27 cellular contexts compared by ENCODE assay signal in the genomic region with DNA sequence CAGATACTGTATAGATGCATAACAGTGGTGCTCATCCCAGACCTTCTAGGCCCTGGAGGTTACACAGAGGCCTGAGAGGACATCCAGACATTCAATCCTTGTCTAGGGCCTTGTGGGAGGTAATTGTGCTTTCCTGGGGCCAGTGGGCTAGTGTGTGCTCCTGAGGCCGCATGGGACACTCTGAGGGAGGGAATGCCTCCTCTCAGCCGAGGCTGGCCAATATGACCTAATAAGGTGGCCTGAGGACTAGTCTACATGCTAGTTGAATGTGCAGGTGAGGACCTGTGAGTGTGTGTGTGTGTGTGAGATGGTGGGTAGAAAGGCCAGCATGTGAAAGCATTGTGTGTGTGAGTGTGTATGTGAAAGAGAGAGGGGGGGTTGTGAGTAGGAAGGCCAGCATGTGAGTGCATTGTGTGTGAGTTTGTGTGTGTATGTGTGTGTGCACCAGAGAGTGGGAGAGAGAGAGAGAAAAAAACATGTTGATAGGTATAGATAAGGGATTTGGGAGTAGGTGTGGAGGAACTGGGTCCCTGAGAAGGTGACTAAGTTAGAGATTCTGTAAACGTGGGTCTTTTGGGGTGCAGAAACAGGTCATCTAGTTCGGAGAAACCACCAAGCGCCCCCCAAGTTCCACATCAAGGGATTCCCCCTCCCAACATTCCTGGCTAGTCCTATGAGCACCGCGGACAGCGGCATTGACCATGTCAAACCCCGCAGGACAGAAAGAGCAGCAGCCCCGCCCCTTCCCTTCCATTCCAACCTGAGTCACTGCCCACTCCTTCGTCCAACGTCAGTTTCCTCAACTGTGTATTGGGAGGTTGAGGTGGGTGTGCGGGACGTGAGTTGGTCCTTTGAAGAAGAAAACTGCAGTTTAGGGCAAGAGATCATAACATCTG. TPM values are rescaled to one million over a fixed set of nuclear protein-coding genes. Genes with fewer than 3 reads are reported as not detected.
A peak's percentile ranks its signal among the peaks of the same experiment; 100 is the strongest.
DNase-seq lines count a peak whose midpoint lies in the region; ATAC-seq and TF ChIP-seq lines count a peak whose summit lies in the region.
"Had no signal": no experiment of that assay in that cellular context is flagged by ENCODE, and none has a peak within 500 bp of the region (broad histone marks: within the 10 kb centered on the region; RNA-seq: fewer than 3 reads in every experiment).

No MANE protein-coding gene starts in this region.

- H3K27me3 ChIP-seq in Panc1 (ENCODE audit: control insufficient read depth, insufficient read depth, low read length) (no peaks in the 10 kb centered on the region), sigmoid colon (no peaks in the 10 kb centered on the region)
- H3K27me3 ChIP-seq: BLaER1 treated with 17β-estradiol and CSF1 and Interleukin-3, amounts not matched to agents 10 nM and 100 nM; upper lobe of right lung had no signal

- TF ChIP-seq CTCF in Panc1 (IDR thresholded peaks at IDR 0.05) (no peak), sigmoid colon (IDR thresholded peaks at IDR 0.05) (no peak)

- intact Hi-C loops in Panc1 (cut with micrococcal nuclease; ENCODE audit: unreplicated experiment) (no loop called here), sigmoid colon (cut with DNase I) (no loop called here)

- TF ChIP-seq POLR2A in sigmoid colon (IDR thresholded peaks at IDR 0.05) = no peak

- H3K4me1 ChIP-seq in Panc1 (ENCODE audit: control insufficient read depth, insufficient read depth, low read length) (no peaks in the 10 kb centered on the region), sigmoid colon (no peaks in the 10 kb centered on the region)
- H3K4me1 ChIP-seq: esophagus squamous epithelium, HAP-1, upper lobe of right lung had no signal

- no peak for TF ChIP-seq EP300 in sigmoid colon (IDR thresholded peaks at IDR 0.05)

- H3K9me3 Mint-ChIP-seq in activated naive CD8-positive, alpha-beta T cell treated with anti-CD3 and anti-CD28 coated beads, Interleukin-2, amount 10 ng/mL, durations not matched to agents 7 days and 5 days = no peaks in the 10 kb centered on the region
- H3K9me3 Mint-ChIP-seq in activated naive CD8-positive, alpha-beta T cell treated with anti-CD3 and anti-CD28 coated beads, Interleukin-2, amount 50 U/mL, for 24 hours = no peaks in the 10 kb centered on the region
- H3K9me3 Mint-ChIP-seq in activated T-cell treated with anti-CD3 and anti-CD28 coated beads, Interleukin-2, amount 50 U/mL, for 4 hours = no peaks in the 10 kb centered on the region
- H3K9me3 Mint-ChIP-seq: activated T-cell treated with anti-CD3 and anti-CD28 coated beads, Interleukin-2, amount 50 U/mL, for 72 hours; memory B cell; T-cell had no signal

- CTCF ChIA-PET in Panc1 (lab: Charles Lee) = no interaction called here

- BruUV-seq in Panc1 (replicated peaks; lab: Mats Ljungman, UMichigan) = TSS peak; percentile 49

- POLR2A ChIA-PET in activated naive CD8-positive, alpha-beta T cell treated with anti-CD3 and anti-CD28 coated beads, Interleukin-2, amount 10 ng/mL, durations not matched to agents 7 days and 5 days (lab: Charles Lee) = no interaction called here
- POLR2A ChIA-PET in Panc1 (lab: Charles Lee) = no interaction called here

- H3K4me1 Mint-ChIP-seq in activated naive CD8-positive, alpha-beta T cell treated with anti-CD3 and anti-CD28 coated beads, Interleukin-2, amount 10 ng/mL, durations not matched to agents 7 days and 5 days = peaks cover 18% of the 10 kb centered on the region
- H3K4me1 Mint-ChIP-seq in activated naive CD8-positive, alpha-beta T cell treated with anti-CD3 and anti-CD28 coated beads, Interleukin-2, amount 50 U/mL, for 24 hours = peaks cover 12% of the 10 kb centered on the region
- H3K4me1 Mint-ChIP-seq in activated T-cell treated with anti-CD3 and anti-CD28 coated beads, Interleukin-2, amount 50 U/mL, for 4 hours (ENCODE audit: low read depth) = peaks cover 13% of the 10 kb centered on the region

- peak; percentile 13 for DNase-seq in activated naive CD8-positive, alpha-beta T cell treated with anti-CD3 and anti-CD28 coated beads, Interleukin-2, amount 10 ng/mL, durations not matched to agents 7 days and 5 days
- DNase-seq in activated naive CD8-positive, alpha-beta T cell treated with anti-CD3 and anti-CD28 coated beads, Interleukin-2, amount 50 U/mL, for 24 hours = no peak
- DNase-seq in Panc1 (ENCODE audit: low read depth, low spot score) = no peak
- peak; percentile 84 for DNase-seq in islet precursor cell
- peak; percentile 36 for DNase-seq in sigmoid colon
- DNase-seq in activated T-cell treated with anti-CD3 and anti-CD28 coated beads, Interleukin-2, amount 50 U/mL, for 4 hours = no peak
- no peak for DNase-seq in NCI-H1417 treated with DMSO at 0.1 percent for 48 hours (lab: John Stamatoyannopoulos, UW)
- DNase-seq in LoVo (ENCODE audit: low spot score) = no peak
- DNase-seq: activated CD4-positive, alpha-beta T cell treated with anti-CD3 and anti-CD28 coated beads for 36 hours; activated T-cell treated with anti-CD3 and anti-CD28 coated beads, Interleukin-2, amount 50 U/mL, for 72 hours; esophagus squamous epithelium; KG1; naive B cell; NCI-H1694; NCI-H774; SHP77 treated with DMSO at 0.1 percent for 48 hours; stimulated activated CD4-positive, alpha-beta T cell treated with anti-CD3 and anti-CD28 coated beads, Interleukin-15, amount 100 ng/mL, for 24 hours; T-cell; upper lobe of right lung had no signal

- H3K36me3 Mint-ChIP-seq in activated naive CD8-positive, alpha-beta T cell treated with anti-CD3 and anti-CD28 coated beads, Interleukin-2, amount 10 ng/mL, durations not matched to agents 7 days and 5 days = no peaks in the 10 kb centered on the region
- H3K36me3 Mint-ChIP-seq in activated naive CD8-positive, alpha-beta T cell treated with anti-CD3 and anti-CD28 coated beads, Interleukin-2, amount 50 U/mL, for 24 hours (ENCODE audit: low read depth) = no peaks in the 10 kb centered on the region
- H3K36me3 Mint-ChIP-seq in activated T-cell treated with anti-CD3 and anti-CD28 coated beads, Interleukin-2, amount 50 U/mL, for 4 hours (ENCODE audit: insufficient read depth) = no peaks in the 10 kb centered on the region
- H3K36me3 Mint-ChIP-seq: activated naive CD8-positive, alpha-beta T cell; memory B cell; T-cell had no signal

- ATAC-seq in activated naive CD8-positive, alpha-beta T cell treated with anti-CD3 and anti-CD28 coated beads, Interleukin-2, amount 10 ng/mL, durations not matched to agents 7 days and 5 days (ENCODE audit: low read depth) = no peak
- no peak for ATAC-seq in activated naive CD8-positive, alpha-beta T cell treated with anti-CD3 and anti-CD28 coated beads, Interleukin-2, amount 50 U/mL, for 24 hours
- ATAC-seq in Panc1 = no peak
- no peak for ATAC-seq in activated T-cell treated with anti-CD3 and anti-CD28 coated beads, Interleukin-2, amount 50 U/mL, for 4 hours
- ATAC-seq: activated CD4-positive, alpha-beta T cell treated with anti-CD3 and anti-CD28 coated beads for 36 hours; activated T-cell treated with anti-CD3 and anti-CD28 coated beads, Interleukin-2, amount 50 U/mL, for 72 hours; T-cell; upper lobe of right lung had no signal

- H3K4me3 ChIP-seq in Panc1 (ENCODE audit: low read depth in 2 of 2, low read length in 2 of 2) (no peak overlapping the region), sigmoid colon (no peak overlapping the region)
- H3K4me3 ChIP-seq: BLaER1 treated with 17β-estradiol and CSF1 and Interleukin-3, amounts not matched to agents 10 nM and 100 nM; coronary artery; esophagus squamous epithelium; HAP-1; upper lobe of right lung had no signal

- WGBS in sigmoid colon, 2 donors = 64 to 65% methylated on average over 14 of the region's 14 CpGs

- H3K36me3 ChIP-seq in Panc1 (ENCODE audit: control insufficient read depth, insufficient read depth, low read length) = no peaks in the 10 kb centered on the region
- H3K36me3 ChIP-seq in sigmoid colon = no peaks in the 10 kb centered on the region
- H3K36me3 ChIP-seq: BLaER1 treated with 17β-estradiol and CSF1 and Interleukin-3, amounts not matched to agents 10 nM and 100 nM; esophagus squamous epithelium; HAP-1; upper lobe of right lung had no signal

- in situ Hi-C loops in Panc1 (cut with HindIII; ENCODE audit: low pct_unique_long_range_greater_than_20kb, low sequenced_read_pairs) = no loop called here

- H3K27ac ChIP-seq in Panc1 (ENCODE audit: low read length) = no peak overlapping the region
- no peak overlapping the region for H3K27ac ChIP-seq in sigmoid colon
- H3K27ac ChIP-seq: BLaER1 treated with 17β-estradiol and CSF1 and Interleukin-3, amounts not matched to agents 10 nM and 100 nM; coronary artery; esophagus squamous epithelium; upper lobe of right lung had no signal

- H3K9me3 ChIP-seq in Panc1 (ENCODE audit: control insufficient read depth, insufficient read depth, low read depth, low read length) = no peaks in the 10 kb centered on the region
- no peaks in the 10 kb centered on the region for H3K9me3 ChIP-seq in sigmoid colon
- H3K9me3 ChIP-seq: BLaER1 treated with 17β-estradiol and CSF1 and Interleukin-3, amounts not matched to agents 10 nM and 100 nM; esophagus squamous epithelium; HAP-1; upper lobe of right lung had no signal

- no peak overlapping the region for H3K27ac Mint-ChIP-seq in activated naive CD8-positive, alpha-beta T cell treated with anti-CD3 and anti-CD28 coated beads, Interleukin-2, amount 10 ng/mL, durations not matched to agents 7 days and 5 days
- H3K27ac Mint-ChIP-seq in activated naive CD8-positive, alpha-beta T cell treated with anti-CD3 and anti-CD28 coated beads, Interleukin-2, amount 50 U/mL, for 24 hours = no peak overlapping the region
- H3K27ac Mint-ChIP-seq: activated CD4-positive, alpha-beta T cell treated with anti-CD3 and anti-CD28 coated beads for 36 hours; activated naive CD8-positive, alpha-beta T cell; activated T-cell treated with anti-CD3 and anti-CD28 coated beads, Interleukin-2, amount 50 U/mL, for 72 hours; memory B cell; naive B cell; T-cell had no signal

- H3K27me3 Mint-ChIP-seq in activated naive CD8-positive, alpha-beta T cell treated with anti-CD3 and anti-CD28 coated beads, Interleukin-2, amount 10 ng/mL, durations not matched to agents 7 days and 5 days = peaks cover 52% of the 10 kb centered on the region
- H3K27me3 Mint-ChIP-seq in activated naive CD8-positive, alpha-beta T cell treated with anti-CD3 and anti-CD28 coated beads, Interleukin-2, amount 50 U/mL, for 24 hours = peaks cover 10% of the 10 kb centered on the region
- H3K27me3 Mint-ChIP-seq in activated T-cell treated with anti-CD3 and anti-CD28 coated beads, Interleukin-2, amount 50 U/mL, for 4 hours (ENCODE audit: low read depth) = peaks cover 11% of the 10 kb centered on the region

- no peak overlapping the region for H3K4me3 Mint-ChIP-seq in activated naive CD8-positive, alpha-beta T cell treated with anti-CD3 and anti-CD28 coated beads, Interleukin-2, amount 10 ng/mL, durations not matched to agents 7 days and 5 days
- H3K4me3 Mint-ChIP-seq in activated naive CD8-positive, alpha-beta T cell treated with anti-CD3 and anti-CD28 coated beads, Interleukin-2, amount 50 U/mL, for 24 hours = no peak overlapping the region
- no peak overlapping the region for H3K4me3 Mint-ChIP-seq in activated T-cell treated with anti-CD3 and anti-CD28 coated beads, Interleukin-2, amount 50 U/mL, for 4 hours
- H3K4me3 Mint-ChIP-seq: activated CD4-positive, alpha-beta T cell treated with anti-CD3 and anti-CD28 coated beads for 36 hours; activated naive CD8-positive, alpha-beta T cell; activated T-cell treated with anti-CD3 and anti-CD28 coated beads, Interleukin-2, amount 50 U/mL, for 72 hours; memory B cell; naive B cell; T-cell had no signal

RNA-seq across cellular contexts. Expression of gene KRT81, which starts 9.7 kb away (rescaled TPM):
- total RNA-seq in activated naive CD8-positive, alpha-beta T cell treated with anti-CD3 and anti-CD28 coated beads, Interleukin-2, amount 10 ng/mL, durations not matched to agents 7 days and 5 days = not detected
- total RNA-seq in Panc1 (2021; ENCODE audit: unreplicated experiment) (0.90 TPM), sigmoid colon (under 1 TPM in 1 of 4 donors, not detected in 3; 0.14 TPM)
- 0.88 TPM for polyA plus RNA-seq in Panc1 (2012; ENCODE audit: insufficient read length)
- polyA plus RNA-seq in sigmoid colon = under 1 TPM in 1 of 3 donors, not detected in 2; 0.17 TPM
- under 1 TPM; 0.19 to 0.25 (median 0.24) TPM for total RNA-seq in activated T-cell treated with anti-CD3 and anti-CD28 coated beads, Interleukin-2, amount 50 U/mL, for 4 hours
- total RNA-seq: activated CD4-positive, alpha-beta T cell treated with anti-CD3 and anti-CD28 coated beads for 36 hours; activated CD8-positive, alpha-beta memory T cell treated with anti-CD3 and anti-CD28 coated beads for 36 hours; activated T-cell treated with anti-CD3 and anti-CD28 coated beads, Interleukin-2, amount 50 U/mL, for 72 hours; esophagus squamous epithelium; OCI-LY7; omental fat pad; upper lobe of right lung had no signal

RNA-seq across cellular contexts. Expression of gene KRT83, which starts 20.2 kb away (rescaled TPM):
- total RNA-seq in activated naive CD8-positive, alpha-beta T cell treated with anti-CD3 and anti-CD28 coated beads, Interleukin-2, amount 10 ng/mL, durations not matched to agents 7 days and 5 days = not detected
- total RNA-seq in Panc1 (2021; ENCODE audit: unreplicated experiment) (0.28 TPM), sigmoid colon (not detected)
- 0.25 TPM for polyA plus RNA-seq in Panc1 (2012; ENCODE audit: insufficient read length)
- not detected for polyA plus RNA-seq in sigmoid colon
- total RNA-seq in activated T-cell treated with anti-CD3 and anti-CD28 coated beads, Interleukin-2, amount 50 U/mL, for 4 hours = not detected
- total RNA-seq: activated CD4-positive, alpha-beta T cell treated with anti-CD3 and anti-CD28 coated beads for 36 hours; activated CD8-positive, alpha-beta memory T cell treated with anti-CD3 and anti-CD28 coated beads for 36 hours; activated T-cell treated with anti-CD3 and anti-CD28 coated beads, Interleukin-2, amount 50 U/mL, for 72 hours; esophagus squamous epithelium; OCI-LY7; omental fat pad; T-cell; upper lobe of right lung had no signal

RNA-seq across cellular contexts. Expression of gene KRT86, which starts 26.6 kb away (rescaled TPM):
- total RNA-seq in activated naive CD8-positive, alpha-beta T cell treated with anti-CD3 and anti-CD28 coated beads, Interleukin-2, amount 10 ng/mL, durations not matched to agents 7 days and 5 days = under 1 TPM in 1 of 2 experiments, not detected in 1; 0.14 TPM
- total RNA-seq in Panc1 (2021; ENCODE audit: unreplicated experiment) = 1.1 TPM
- polyA plus RNA-seq in Panc1 (2012; ENCODE audit: insufficient read length) = 1.2 TPM
- total RNA-seq in sigmoid colon = not detected
- under 1 TPM in 2 of 3 donors, not detected in 1; 0.25 to 0.60 TPM for polyA plus RNA-seq in sigmoid colon
- total RNA-seq in activated T-cell treated with anti-CD3 and anti-CD28 coated beads, Interleukin-2, amount 50 U/mL, for 4 hours = not detected
- total RNA-seq: activated CD4-positive, alpha-beta T cell treated with anti-CD3 and anti-CD28 coated beads for 36 hours; activated CD8-positive, alpha-beta memory T cell treated with anti-CD3 and anti-CD28 coated beads for 36 hours; esophagus squamous epithelium; OCI-LY7 had no signal

Comparison
In these comparisons a context has a peak if more than half of its experiments do, and no peak if none do; other contexts are left out.
1. DNase-seq: peak in activated naive CD8-positive, alpha-beta T cell treated with anti-CD3 and anti-CD28 coated beads, Interleukin-2, amount 10 ng/mL, durations not matched to agents 7 days and 5 days (single experiment), islet precursor cell (single experiment) and sigmoid colon (single experiment); none in activated naive CD8-positive, alpha-beta T cell treated with anti-CD3 and anti-CD28 coated beads, Interleukin-2, amount 50 U/mL, for 24 hours (single experiment), Panc1 (single experiment), activated T-cell treated with anti-CD3 and anti-CD28 coated beads, Interleukin-2, amount 50 U/mL, for 4 hours (single experiment), NCI-H1417 treated with DMSO at 0.1 percent for 48 hours (single experiment) and LoVo (single experiment).